23 cellular contexts compared by ENCODE assay signal in the genomic region with DNA sequence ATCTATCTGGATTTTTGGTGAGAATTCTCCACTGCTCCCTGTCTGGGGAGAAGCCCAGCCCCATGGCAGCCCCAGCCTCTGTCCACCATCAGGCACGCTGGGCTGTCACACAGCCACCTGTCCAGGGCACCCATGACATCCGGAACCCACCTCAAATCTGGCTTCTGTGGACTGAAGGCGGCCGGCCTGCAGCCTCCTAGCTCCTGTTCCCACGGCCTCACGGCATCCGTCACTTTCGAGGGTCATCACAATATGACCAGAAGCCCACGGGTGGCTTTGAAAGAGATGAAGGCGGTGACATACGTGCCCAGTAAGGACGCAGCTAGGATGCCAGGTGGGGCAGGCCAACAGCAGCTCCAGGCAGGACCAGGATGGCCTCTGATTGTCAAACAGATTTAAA.
"Had no signal": no experiment of that assay in that cellular context is flagged by ENCODE, and none has a peak within 500 bp of the region (broad histone marks: within the 10 kb centered on the region; RNA-seq: fewer than 3 reads in every experiment).

No MANE protein-coding gene starts in this region.

- H3K27me3 ChIP-seq: neural progenitor cell, pancreas, right lobe of liver, tibial nerve, uterus had no signal

- ATAC-seq: heart left ventricle; natural killer cell; psoas muscle; right lobe of liver; stimulated activated memory B cell treated with anti-CD40 and anti-IgM and Interleukin-4, amounts not matched to agents 10 μg/mL and 1 μg/mL and 100 μg/mL, for 72 hours; stimulated activated naive CD8-positive, alpha-beta T cell treated with anti-CD3 and anti-CD28 coated beads, Interleukin-15, amount 100 ng/mL, for 72 hours had no signal

- H3K36me3 Mint-ChIP-seq: immature natural killer cell; naive B cell; natural killer cell; neural progenitor cell; stimulated activated memory B cell treated with anti-CD40 and anti-IgM and Interleukin-4, amounts not matched to agents 10 μg/mL and 1 μg/mL and 100 μg/mL, for 72 hours; type B pancreatic cell had no signal

- H3K4me1 ChIP-seq: heart left ventricle, left ventricle myocardium inferior, neural progenitor cell, psoas muscle, right lobe of liver, tibial nerve, uterus had no signal

- H3K4me3 Mint-ChIP-seq: immature natural killer cell; naive B cell; natural killer cell; nephron progenitor cell; neural progenitor cell; stimulated activated memory B cell treated with anti-CD40 and anti-IgM and Interleukin-4, amounts not matched to agents 10 μg/mL and 1 μg/mL and 100 μg/mL, for 72 hours; stimulated activated naive CD8-positive, alpha-beta T cell treated with anti-CD3 and anti-CD28 coated beads, Interleukin-15, amount 100 ng/mL, for 72 hours; type B pancreatic cell had no signal

- H3K9ac ChIP-seq: neural progenitor cell had no signal

- DNase-seq: heart left ventricle; hypothalamus; immature natural killer cell; left ventricle myocardium inferior; naive B cell; natural killer cell; nephron progenitor cell; psoas muscle; right lobe of liver; stimulated activated CD4-positive, alpha-beta T cell treated with anti-CD3 and anti-CD28 coated beads, Interleukin-1b, Interleukin-23, amount 100 ng/mL, for 48 hours; stimulated activated CD4-positive, alpha-beta T cell treated with anti-CD3 and anti-CD28 coated beads, Interleukin-2, amount 100 ng/mL, for 48 hours; stimulated activated CD4-positive, alpha-beta T cell treated with anti-CD3 and anti-CD28 coated beads, Interleukin-4, amount 100 ng/mL, for 4 hours; stimulated activated CD8-positive, alpha-beta memory T cell treated with anti-CD3 and anti-CD28 coated beads, Interleukin-4, amount 100 ng/mL, for 48 hours; stimulated activated naive CD4-positive, alpha-beta T cell treated with Interleukin-2 at 50 U/mL for 16 hours; stimulated activated naive CD8-positive, alpha-beta T cell treated with anti-CD3 and anti-CD28 coated beads, Interleukin-15, amount 100 ng/mL, for 72 hours; uterus had no signal

- H3K4me3 ChIP-seq: heart left ventricle, left ventricle myocardium inferior, lung, neural progenitor cell, pancreas, psoas muscle, right lobe of liver, smooth muscle cell, tibial nerve, uterus had no signal

- H3K36me3 ChIP-seq: heart left ventricle, left ventricle myocardium inferior, neural progenitor cell, pancreas, right lobe of liver, tibial nerve, uterus had no signal

- H3K27ac Mint-ChIP-seq: immature natural killer cell; naive B cell; natural killer cell; nephron progenitor cell; neural progenitor cell; stimulated activated memory B cell treated with anti-CD40 and anti-IgM and Interleukin-4, amounts not matched to agents 10 μg/mL and 1 μg/mL and 100 μg/mL, for 72 hours; stimulated activated naive CD8-positive, alpha-beta T cell treated with anti-CD3 and anti-CD28 coated beads, Interleukin-15, amount 100 ng/mL, for 72 hours; type B pancreatic cell had no signal

- H3K9me3 ChIP-seq: heart left ventricle, left ventricle myocardium inferior, pancreas, psoas muscle, right lobe of liver, tibial nerve, uterus had no signal

- H3K4me1 Mint-ChIP-seq: immature natural killer cell; naive B cell; natural killer cell; nephron progenitor cell; stimulated activated memory B cell treated with anti-CD40 and anti-IgM and Interleukin-4, amounts not matched to agents 10 μg/mL and 1 μg/mL and 100 μg/mL, for 72 hours; stimulated activated naive CD8-positive, alpha-beta T cell treated with anti-CD3 and anti-CD28 coated beads, Interleukin-15, amount 100 ng/mL, for 72 hours had no signal

- H3K9me3 Mint-ChIP-seq: immature natural killer cell, nephron progenitor cell, neural progenitor cell, type B pancreatic cell had no signal

- H3K27ac ChIP-seq: heart left ventricle, left ventricle myocardium inferior, neural progenitor cell, pancreas, psoas muscle, right lobe of liver, tibial nerve, uterus had no signal
